ENCODE assay signal across 15 cellular contexts in the genomic region with DNA sequence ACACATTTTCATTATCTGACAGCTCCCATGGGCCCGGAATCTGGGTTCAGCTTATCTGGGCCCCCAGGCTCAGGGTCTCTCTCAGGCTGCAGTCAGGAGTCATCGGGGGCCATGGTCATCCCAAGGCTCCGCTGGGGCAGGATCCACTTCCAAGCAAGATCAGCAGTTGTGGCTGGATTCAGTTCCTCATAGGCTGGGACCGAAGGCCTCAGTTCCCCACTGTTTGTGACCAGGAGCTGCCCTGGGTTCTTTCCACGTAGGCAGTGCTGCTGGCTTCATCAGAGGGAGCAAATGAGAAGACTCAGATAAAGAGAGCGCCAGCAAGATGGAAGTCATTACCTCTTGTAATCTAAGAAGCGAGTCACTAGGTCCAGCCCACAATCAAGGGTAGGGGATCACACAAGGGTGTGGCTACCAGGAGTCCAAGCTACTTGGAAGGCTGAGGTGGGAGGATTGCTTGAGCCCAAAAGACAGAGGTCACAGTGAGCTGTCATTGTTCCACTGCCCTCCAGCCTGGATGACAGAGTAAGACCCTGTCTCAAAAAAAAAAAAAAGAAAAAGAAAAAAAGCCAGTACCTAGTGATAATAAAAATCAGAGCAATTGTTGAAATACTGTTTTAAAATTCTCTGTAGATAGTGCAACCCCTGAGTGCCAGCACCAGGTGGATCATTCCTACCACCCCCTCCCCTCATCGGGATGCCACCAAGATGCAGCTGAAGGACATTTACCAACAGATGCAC.
A peak's percentile ranks its signal among the peaks of the same experiment; 100 is the strongest.
DNase-seq lines count a peak whose midpoint lies in the region; ATAC-seq and TF ChIP-seq lines count a peak whose summit lies in the region.
"Had no signal": no experiment of that assay in that cellular context is flagged by ENCODE, and none has a peak within 500 bp of the region (broad histone marks: within the 10 kb centered on the region; RNA-seq: fewer than 3 reads in every experiment).

No MANE protein-coding gene starts in this region.

- H3K36me3 ChIP-seq in CD8-positive, alpha-beta T cell (ENCODE audit: insufficient read depth, low read length): no peaks in the 10 kb centered on the region
- no peaks in the 10 kb centered on the region for H3K36me3 ChIP-seq in endodermal cell (ENCODE audit: control insufficient read depth, insufficient read depth, low read length)

- H3K9me3 ChIP-seq in CD8-positive, alpha-beta T cell (ENCODE audit: low read length): no peaks in the 10 kb centered on the region
- H3K9me3 ChIP-seq in endodermal cell (ENCODE audit: control insufficient read depth, low read length): no peaks in the 10 kb centered on the region

- POLR2A ChIA-PET in CD8-positive, alpha-beta T cell (lab: Charles Lee): no interaction called here

- CTCF ChIA-PET in CD8-positive, alpha-beta T cell (lab: Charles Lee): interaction anchor here (0.6 to 4.2 kb wide), 5 partner anchors 10 to 216 kb away, joined by 3 to 29 read pairs (median 3); no protein-coding TSS in a partner anchor

- H3K9me3 Mint-ChIP-seq in CD8-positive, alpha-beta T cell: no peaks in the 10 kb centered on the region
- H3K9me3 Mint-ChIP-seq in dendritic cell treated with granulocyte-macrophage colony-stimulating factor and Interleukin-4, amounts not matched to agents 40 ng/mL and 50 ng/mL, for 4 days: no peaks in the 10 kb centered on the region
- no peaks in the 10 kb centered on the region for H3K9me3 Mint-ChIP-seq in endodermal cell

- H3K36me3 Mint-ChIP-seq in CD8-positive, alpha-beta T cell: peaks cover 26% of the 10 kb centered on the region
- no peaks in the 10 kb centered on the region for H3K36me3 Mint-ChIP-seq in dendritic cell treated with granulocyte-macrophage colony-stimulating factor and Interleukin-4, amounts not matched to agents 40 ng/mL and 50 ng/mL, for 4 days (ENCODE audit: low read depth)
- H3K36me3 Mint-ChIP-seq in endodermal cell (ENCODE audit: low read depth): no peaks in the 10 kb centered on the region

- no peak overlapping the region for H3K4me3 Mint-ChIP-seq in CD8-positive, alpha-beta T cell
- no peak overlapping the region for H3K4me3 Mint-ChIP-seq in dendritic cell treated with granulocyte-macrophage colony-stimulating factor and Interleukin-4, amounts not matched to agents 40 ng/mL and 50 ng/mL, for 4 days
- H3K4me3 Mint-ChIP-seq in endodermal cell: no peak overlapping the region
- H3K4me3 Mint-ChIP-seq: activated CD8-positive, alpha-beta memory T cell treated with anti-CD3 and anti-CD28 coated beads, Interleukin-2, amount 10 ng/mL, durations not matched to agents 7 days and 5 days had no signal

- peak overlapping the region; percentile 27 for H3K27ac Mint-ChIP-seq in CD8-positive, alpha-beta T cell
- peak overlapping the region; percentile 0 for H3K27ac Mint-ChIP-seq in dendritic cell treated with granulocyte-macrophage colony-stimulating factor and Interleukin-4, amounts not matched to agents 40 ng/mL and 50 ng/mL, for 4 days
- H3K27ac Mint-ChIP-seq in endodermal cell: no peak overlapping the region
- H3K27ac Mint-ChIP-seq: activated CD8-positive, alpha-beta memory T cell treated with anti-CD3 and anti-CD28 coated beads, Interleukin-2, amount 10 ng/mL, durations not matched to agents 7 days and 5 days had no signal

- DNase-seq in CD8-positive, alpha-beta T cell: no peak
- DNase-seq in NCI-H226 (peak; percentile 60), sciatic nerve (ENCODE audit: low spot score) (peak; percentile 47), endodermal cell (no peak)
- DNase-seq: activated CD8-positive, alpha-beta memory T cell treated with anti-CD3 and anti-CD28 coated beads, Interleukin-2, amount 10 ng/mL, durations not matched to agents 7 days and 5 days; activated effector memory CD4-positive, alpha-beta T cell treated with Interleukin-2 at 50 U/mL for 16 hours; AML-193; NCI-H1436; NK-92 treated with Interleukin-12 subunit alpha and Interleukin-12 subunit beta, amount 100 ng/mL, for 24 hours; stimulated activated CD4-positive, alpha-beta T cell treated with anti-CD3 and anti-CD28 coated beads, Interleukin-2, amount 100 ng/mL, for 24 hours; substantia nigra had no signal

- H3K27me3 Mint-ChIP-seq in CD8-positive, alpha-beta T cell (ENCODE audit: low read depth): no peaks in the 10 kb centered on the region
- peaks cover 8% of the 10 kb centered on the region for H3K27me3 Mint-ChIP-seq in dendritic cell treated with granulocyte-macrophage colony-stimulating factor and Interleukin-4, amounts not matched to agents 40 ng/mL and 50 ng/mL, for 4 days
- peaks cover 43% of the 10 kb centered on the region for H3K27me3 Mint-ChIP-seq in endodermal cell (ENCODE audit: insufficient read depth)
- H3K27me3 Mint-ChIP-seq: activated CD8-positive, alpha-beta memory T cell treated with anti-CD3 and anti-CD28 coated beads, Interleukin-2, amount 10 ng/mL, durations not matched to agents 7 days and 5 days had no signal

- TF ChIP-seq CTCF in CD8-positive, alpha-beta T cell (IDR thresholded peaks at IDR 0.05): no peak
- no peak for TF ChIP-seq CTCF in endodermal cell (conservative IDR thresholded peaks at IDR 0.05)

- WGBS in endodermal cell (ENCODE audit: insufficient coverage in 1 of 2, insufficient read length in 1 of 2), 2 experiments: 93 to 99% methylated on average over 7 to 8 of the region's 8 CpGs

- H3K27me3 ChIP-seq in CD8-positive, alpha-beta T cell (ENCODE audit: insufficient read depth, low read length): no peaks in the 10 kb centered on the region
- H3K27me3 ChIP-seq in endodermal cell (ENCODE audit: control insufficient read depth, insufficient read depth, low read length, poor library complexity, severe bottlenecking): peaks cover 36% of the 10 kb centered on the region

- ATAC-seq in CD8-positive, alpha-beta T cell: no peak
- no peak for ATAC-seq in sciatic nerve
- ATAC-seq in GM21825 (IDR thresholded peaks at IDR 0.05; ENCODE audit: unreplicated experiment): no peak
- ATAC-seq in GM21423 (IDR thresholded peaks at IDR 0.05; ENCODE audit: unreplicated experiment): no peak
- ATAC-seq: activated CD8-positive, alpha-beta memory T cell treated with anti-CD3 and anti-CD28 coated beads, Interleukin-2, amount 10 ng/mL, durations not matched to agents 7 days and 5 days; esophagus mucosa had no signal

- H3K27ac ChIP-seq in CD8-positive, alpha-beta T cell (ENCODE audit: low read depth, low read length): no peak overlapping the region
- no peak overlapping the region for H3K27ac ChIP-seq in endodermal cell (ENCODE audit: low read depth, low read length)

- H3K4me3 ChIP-seq in CD8-positive, alpha-beta T cell (ENCODE audit: low read depth, low read length): no peak overlapping the region
- no peak overlapping the region for H3K4me3 ChIP-seq in endodermal cell (ENCODE audit: low read length)

- H3K9ac ChIP-seq in endodermal cell (ENCODE audit: extremely low read depth, low read length, poor library complexity, severe bottlenecking): no peak overlapping the region

- intact Hi-C loops in CD8-positive, alpha-beta T cell (cut with DNase I, micrococcal nuclease): no loop called here
- intact Hi-C loops in dendritic cell treated with granulocyte-macrophage colony-stimulating factor and Interleukin-4, amounts not matched to agents 40 ng/mL and 50 ng/mL, for 4 days (cut with micrococcal nuclease): no loop called here
- intact Hi-C loops in sciatic nerve (cut with DNase I): loop anchor here (5.0 kb wide), 1 partner anchor 218 kb away; no protein-coding TSS in a partner anchor

- no peaks in the 10 kb centered on the region for H3K4me1 Mint-ChIP-seq in CD8-positive, alpha-beta T cell (ENCODE audit: low read depth)
- peaks cover 6% of the 10 kb centered on the region for H3K4me1 Mint-ChIP-seq in dendritic cell treated with granulocyte-macrophage colony-stimulating factor and Interleukin-4, amounts not matched to agents 40 ng/mL and 50 ng/mL, for 4 days (ENCODE audit: low read depth)
- H3K4me1 Mint-ChIP-seq in endodermal cell: peaks cover 10% of the 10 kb centered on the region

- H3K4me1 ChIP-seq in CD8-positive, alpha-beta T cell (ENCODE audit: insufficient read depth, low read length): no peaks in the 10 kb centered on the region
- H3K4me1 ChIP-seq in endodermal cell (ENCODE audit: control insufficient read depth, insufficient read depth, low read length): peaks cover 5% of the 10 kb centered on the region

Comparison
In these comparisons a context has a peak if more than half of its experiments do, and no peak if none do; other contexts are left out.
1. DNase-seq: peak in NCI-H226 (single experiment) and sciatic nerve (single experiment); none in CD8-positive, alpha-beta T cell (0 of 7) and endodermal cell (single experiment).